ENCODE assay signal across 18 cellular contexts in genomic region chr4:138992676-138993075, GRCh38. TPM values are rescaled to one million over a fixed set of nuclear protein-coding genes. Genes with fewer than 3 reads are reported as not detected.
DNase-seq lines count a peak whose midpoint lies in the region; ATAC-seq, FAIRE-seq and TF ChIP-seq lines count a peak whose summit lies in the region.
"Had no signal": no experiment of that assay in that cellular context is flagged by ENCODE, and none has a peak within 500 bp of the region (broad histone marks: within the 10 kb centered on the region; RNA-seq: fewer than 3 reads in every experiment).

No MANE protein-coding gene starts in this region.

- POLR2A ChIA-PET in H1 (lab: Charles Lee; ENCODE audit: partially characterized antibody), result no interaction called here

- no peaks in the 10 kb centered on the region for H3K79me2 ChIP-seq in H1 (ENCODE audit: control insufficient read depth in 1 of 2, insufficient read depth in 2 of 2, low read length in 2 of 2)

- H2BK20ac ChIP-seq in H1 (ENCODE audit: low read length), result no peak overlapping the region

- CTCF ChIA-PET in H1 (lab: Charles Lee; ENCODE audit: partially characterized antibody), result no interaction called here

- no peak overlapping the region for H3K23ac ChIP-seq in H1 (ENCODE audit: insufficient read length)

- no peak overlapping the region for H4K91ac ChIP-seq in H1 (replicated peaks; ENCODE audit: insufficient read length, low read length)

- no peak for TF ChIP-seq EP300 in H1 (IDR thresholded peaks at IDR 0.05; ENCODE audit: borderline replicate concordance in 1 of 2, low read depth in 2 of 2, low read length in 2 of 2)

- H2AFZ ChIP-seq in H1 (ENCODE audit: low read length), result no peak overlapping the region

- no peak overlapping the region for H2BK120ac ChIP-seq in H1 (replicated peaks; ENCODE audit: low read depth, low read length)

- no peak overlapping the region for H3K4me3 ChIP-seq in H1 (ENCODE audit: extremely low read depth in 1 of 4, insufficient read depth in 2 of 4, low read depth in 3 of 4, low read length in 4 of 4)
- H3K4me3 ChIP-seq: BLaER1 treated with 17β-estradiol and CSF1 and Interleukin-3, amounts not matched to agents 10 nM and 100 nM; HAP-1 had no signal

- no peak for TF ChIP-seq POLR2A in H1 (IDR thresholded peaks at IDR 0.05; ENCODE audit: control extremely low read depth in 1 of 2, low read depth in 2 of 2, low read length in 2 of 2)

- H2AK5ac ChIP-seq in H1 (ENCODE audit: low read depth, low read length), result 0 out of 2 replicates have a peak overlapping the region, but pooled peaks have one; percentile 53

- no peak for TF ChIP-seq RAD21 in H1 (IDR thresholded peaks at IDR 0.05 in 1 of 2, conservative IDR thresholded peaks at IDR 0.05 in 1 of 2; ENCODE audit: low read depth in 2 of 2, low read length in 2 of 2)

- no peak overlapping the region for H2BK5ac ChIP-seq in H1 (ENCODE audit: low read depth, low read length)

- H3K9me3 Mint-ChIP-seq in activated naive CD4-positive, alpha-beta T cell treated with anti-CD3 and anti-CD28 coated beads, Interleukin-2, amount 50 U/mL, for 24 hours, result no peaks in the 10 kb centered on the region
- no peaks in the 10 kb centered on the region for H3K9me3 Mint-ChIP-seq in activated naive CD4-positive, alpha-beta T cell treated with anti-CD3 and anti-CD28 coated beads, Interleukin-2, amount 50 U/mL, for 72 hours
- no peaks in the 10 kb centered on the region for H3K9me3 Mint-ChIP-seq in stimulated activated naive B cell treated with anti-CD40 and anti-IgM and Interleukin-4, amounts not matched to agents 10 μg/mL and 1 μg/mL and 100 μg/mL, for 72 hours
- H3K9me3 Mint-ChIP-seq: IgD-negative memory B cell had no signal

- no peak for TF ChIP-seq CTCF in H1 (IDR thresholded peaks at IDR 0.05; ENCODE audit: control extremely low read depth in 1 of 3, insufficient read depth in 1 of 3, low read depth in 1 of 3, low read length in 3 of 3)

- peaks cover 2% of the 10 kb centered on the region for H3K36me3 Mint-ChIP-seq in activated naive CD4-positive, alpha-beta T cell treated with anti-CD3 and anti-CD28 coated beads, Interleukin-2, amount 50 U/mL, for 24 hours
- no peaks in the 10 kb centered on the region for H3K36me3 Mint-ChIP-seq in activated naive CD4-positive, alpha-beta T cell treated with anti-CD3 and anti-CD28 coated beads, Interleukin-2, amount 50 U/mL, for 72 hours
- no peaks in the 10 kb centered on the region for H3K36me3 Mint-ChIP-seq in stimulated activated naive B cell treated with anti-CD40 and anti-IgM and Interleukin-4, amounts not matched to agents 10 μg/mL and 1 μg/mL and 100 μg/mL, for 72 hours
- H3K36me3 Mint-ChIP-seq: CD4-positive, CD25-positive, alpha-beta regulatory T cell had no signal

- H2BK12ac ChIP-seq in H1 (ENCODE audit: low read depth, low read length), result no peak overlapping the region

- FAIRE-seq in H1 (lab: Jason Lieb, UNC), result no peak
- FAIRE-seq: G401.6 had no signal

- no peak overlapping the region for H4K5ac ChIP-seq in H1 (ENCODE audit: insufficient read length, low read depth, low read length)

- H3K9ac ChIP-seq in H1 (replicated peaks in 1 of 4; ENCODE audit: extremely low read depth in 1 of 4, low read depth in 3 of 4, low read length in 3 of 4), result no peak overlapping the region
- H3K9ac ChIP-seq: BLaER1 treated with 17β-estradiol and CSF1 and Interleukin-3, amounts not matched to agents 10 nM and 100 nM had no signal

- peaks cover 0 to 5% of the 10 kb centered on the region in 2 experiments; a peak in 1 of 4 replicates for H3K9me3 ChIP-seq in H1 (ENCODE audit: insufficient read depth in 2 of 2, low read depth in 1 of 2, low read length in 1 of 2)
- H3K9me3 ChIP-seq: BLaER1 treated with 17β-estradiol and CSF1 and Interleukin-3, amounts not matched to agents 10 nM and 100 nM; HAP-1 had no signal

- H3K18ac ChIP-seq in H1 (ENCODE audit: extremely low read depth, low read length), result no peak overlapping the region

- no peak overlapping the region for H3K4me3 Mint-ChIP-seq in activated naive CD4-positive, alpha-beta T cell treated with anti-CD3 and anti-CD28 coated beads, Interleukin-2, amount 50 U/mL, for 24 hours
- H3K4me3 Mint-ChIP-seq in stimulated activated naive B cell treated with anti-CD40 and anti-IgM and Interleukin-4, amounts not matched to agents 10 μg/mL and 1 μg/mL and 100 μg/mL, for 72 hours, result no peak overlapping the region
- H3K4me3 Mint-ChIP-seq: CD4-positive, CD25-positive, alpha-beta regulatory T cell; IgD-negative memory B cell had no signal

- no peaks in the 10 kb centered on the region for H4K20me1 ChIP-seq in H1 (replicated peaks in 1 of 2; ENCODE audit: control insufficient read depth in 1 of 2, insufficient read depth in 2 of 2, low read length in 2 of 2)
- H4K20me1 ChIP-seq: BLaER1 treated with 17β-estradiol and CSF1 and Interleukin-3, amounts not matched to agents 10 nM and 100 nM had no signal

- no peak overlapping the region for H3K56ac ChIP-seq in H1 (replicated peaks; ENCODE audit: insufficient read length, low read depth, low read length)

- no peak overlapping the region for H3K4ac ChIP-seq in H1 (replicated peaks; ENCODE audit: insufficient read length, low read depth, low read length)

- H3K36me3 ChIP-seq in H1 (ENCODE audit: control insufficient read depth in 2 of 4, insufficient read depth in 4 of 4, low read length in 3 of 4), result no peaks in the 10 kb centered on the region
- H3K36me3 ChIP-seq: BLaER1 treated with 17β-estradiol and CSF1 and Interleukin-3, amounts not matched to agents 10 nM and 100 nM; HAP-1 had no signal

- H3K4me1 ChIP-seq in H1 (replicated peaks in 1 of 4; ENCODE audit: control insufficient read depth in 3 of 4, insufficient read depth in 4 of 4, low read length in 3 of 4), result no peaks in the 10 kb centered on the region
- H3K4me1 ChIP-seq: HAP-1 had no signal

- H3K23me2 ChIP-seq in H1 (ENCODE audit: low read depth, low read length), result no peaks in the 10 kb centered on the region

- no peaks in the 10 kb centered on the region for H3K27me3 Mint-ChIP-seq in activated naive CD4-positive, alpha-beta T cell treated with anti-CD3 and anti-CD28 coated beads, Interleukin-2, amount 50 U/mL, for 24 hours
- H3K27me3 Mint-ChIP-seq in stimulated activated naive B cell treated with anti-CD40 and anti-IgM and Interleukin-4, amounts not matched to agents 10 μg/mL and 1 μg/mL and 100 μg/mL, for 72 hours, result peaks cover 0 to 4% of the 10 kb centered on the region in 2 donors

- no peak overlapping the region for H3K27ac ChIP-seq in H1 (ENCODE audit: low read depth, low read length)
- H3K27ac ChIP-seq: BLaER1 treated with 17β-estradiol and CSF1 and Interleukin-3, amounts not matched to agents 10 nM and 100 nM had no signal

- DNase-seq in activated naive CD4-positive, alpha-beta T cell treated with anti-CD3 and anti-CD28 coated beads, Interleukin-2, amount 50 U/mL, for 72 hours (ENCODE audit: low spot score in 2 of 2), result no peak
- DNase-seq in NCI-H69 (lab: John Stamatoyannopoulos, UW) (peak; percentile 3), H1 (ENCODE audit: low read depth in 1 of 2, low spot score in 2 of 2) (no peak), SKM-1 treated with dmso at 0.1 percent for 144 hours (lab: John Stamatoyannopoulos, UW; ENCODE audit: unreplicated experiment) (no peak)
- DNase-seq in stimulated activated naive B cell treated with anti-CD40 and anti-IgM and Interleukin-4, amounts not matched to agents 10 μg/mL and 1 μg/mL and 100 μg/mL, for 72 hours, result no peak
- no peak for DNase-seq in activated effector memory CD4-positive, alpha-beta T cell treated with Interleukin-2 at 50 U/mL for 16 hours
- no peak for DNase-seq in activated T-cell treated with anti-CD3 and anti-CD28 coated beads, Interleukin-2, amount 50 U/mL, for 1 hour
- DNase-seq: 8988T; AML-193; CD4-positive, CD25-positive, alpha-beta regulatory T cell; DMS79 treated with DMSO at 0.1 percent for 48 hours; EL; GOT3 had no signal

- WGBS in H1 (ENCODE audit: extremely low coverage in 1 of 2, insufficient coverage in 1 of 2, insufficient read length in 1 of 2, insufficient replicate concordance in 2 of 2, low coverage in 1 of 2, low lambda C conversion rate in 2 of 2, missing lambda C conversion rate in 1 of 2), 2 experiments, result 89% methylated on average over 2 of the region's 2 CpGs; no CpG with 5 or more reads in 1 of the 2 experiments

- H2BK15ac ChIP-seq in H1 (ENCODE audit: low read length), result no peak overlapping the region

- H3K4me1 Mint-ChIP-seq in activated naive CD4-positive, alpha-beta T cell treated with anti-CD3 and anti-CD28 coated beads, Interleukin-2, amount 50 U/mL, for 24 hours, result no peaks in the 10 kb centered on the region
- H3K4me1 Mint-ChIP-seq in stimulated activated naive B cell treated with anti-CD40 and anti-IgM and Interleukin-4, amounts not matched to agents 10 μg/mL and 1 μg/mL and 100 μg/mL, for 72 hours, result peaks cover 4 to 9% of the 10 kb centered on the region in 2 donors
- H3K4me1 Mint-ChIP-seq: CD4-positive, CD25-positive, alpha-beta regulatory T cell had no signal

- peak overlapping the region; percentile 26 for H3K27ac Mint-ChIP-seq in activated naive CD4-positive, alpha-beta T cell treated with anti-CD3 and anti-CD28 coated beads, Interleukin-2, amount 50 U/mL, for 24 hours
- H3K27ac Mint-ChIP-seq in activated naive CD4-positive, alpha-beta T cell treated with anti-CD3 and anti-CD28 coated beads, Interleukin-2, amount 50 U/mL, for 72 hours, result no peak overlapping the region
- H3K27ac Mint-ChIP-seq in stimulated activated naive B cell treated with anti-CD40 and anti-IgM and Interleukin-4, amounts not matched to agents 10 μg/mL and 1 μg/mL and 100 μg/mL, for 72 hours, result no peak overlapping the region
- H3K27ac Mint-ChIP-seq: CD4-positive, CD25-positive, alpha-beta regulatory T cell had no signal

- H4K8ac ChIP-seq in H1 (ENCODE audit: extremely low read depth, insufficient read depth, low read length), result no peak overlapping the region

- no peaks in the 10 kb centered on the region for H3K27me3 ChIP-seq in H1 (replicated peaks in 1 of 4; ENCODE audit: control insufficient read depth in 3 of 4, extremely low read depth in 1 of 4, insufficient read depth in 3 of 4, low read length in 3 of 4)
- H3K27me3 ChIP-seq: BLaER1 treated with 17β-estradiol and CSF1 and Interleukin-3, amounts not matched to agents 10 nM and 100 nM had no signal

- ATAC-seq in activated naive CD4-positive, alpha-beta T cell treated with anti-CD3 and anti-CD28 coated beads, Interleukin-2, amount 50 U/mL, for 72 hours, result no peak
- ATAC-seq in stimulated activated naive B cell treated with anti-CD40 and anti-IgM and Interleukin-4, amounts not matched to agents 10 μg/mL and 1 μg/mL and 100 μg/mL, for 72 hours (replicated peaks), result peak; percentile 57 to 68

- H3K4me2 ChIP-seq in H1 (ENCODE audit: insufficient read depth in 1 of 2, low read depth in 2 of 2, low read length in 2 of 2), result no peak overlapping the region
- H3K4me2 ChIP-seq: BLaER1 treated with 17β-estradiol and CSF1 and Interleukin-3, amounts not matched to agents 10 nM and 100 nM had no signal

- no peak overlapping the region for H3K14ac ChIP-seq in H1 (ENCODE audit: insufficient read length)

- no peaks in the 10 kb centered on the region for H3K79me1 ChIP-seq in H1 (ENCODE audit: low read depth, low read length)

RNA-seq across cellular contexts. Expression of gene NOCT, which starts 22.9 kb away (rescaled TPM):
- total RNA-seq in activated naive CD4-positive, alpha-beta T cell treated with anti-CD3 and anti-CD28 coated beads, Interleukin-2, amount 50 U/mL, for 72 hours, result 10 to 100 TPM in 1 of 2 donors, 1 to 10 TPM in 1; 7.3 to 17.9 TPM
- total RNA-seq in H1 (2021; fragmentation: NEBNext Ultra II Directional; extraction: Animal tissue kit (Norgen Biotek cat#: 25700)), result 44.3 and 45.5 TPM in 2 replicates
- 10.4 and 11.4 TPM in 2 replicates for polyA plus RNA-seq in H1 (2011; rRNA removed)
- 7.9 TPM for polyA plus RNA-seq in H1 (2011; cell fraction: cytosol; rRNA removed)
- polyA plus RNA-seq in H1 (2011; cell fraction: nucleus; rRNA removed), result 13.5 TPM
- 21.8 to 28.6 TPM (median 24.9 TPM) in 4 replicates for polyA plus RNA-seq in H1 (2012, experiment 1 of 2)
- 19.7 TPM for polyA plus RNA-seq in H1 (2012, experiment 2 of 2)
- polyA plus RNA-seq in H1 (2013, experiment 1 of 2), result 26.3 TPM
- polyA plus RNA-seq in H1 (2013, experiment 2 of 2), result 27.4 TPM
- polyA minus RNA-seq in H1 (2011; rRNA and poly(A)+ RNA removed), result 46.6 and 57.1 TPM in 2 replicates
- polyA minus RNA-seq in H1 (2011; cell fraction: cytosol; rRNA and poly(A)+ RNA removed), result 32.1 TPM
- polyA minus RNA-seq in H1 (2011; cell fraction: nucleus; rRNA and poly(A)+ RNA removed), result 32.6 TPM

Comparison
In these comparisons a context has a peak if more than half of its experiments do, and no peak if none do; other contexts are left out.
1. ATAC-seq: peak in stimulated activated naive B cell treated with anti-CD40 and anti-IgM and Interleukin-4, amounts not matched to agents 10 μg/mL and 1 μg/mL and 100 μg/mL, for 72 hours (2 of 2); none in activated naive CD4-positive, alpha-beta T cell treated with anti-CD3 and anti-CD28 coated beads, Interleukin-2, amount 50 U/mL, for 72 hours (0 of 2).